33 cellular contexts compared by ENCODE assay signal in genomic region chr1:208509072-208509471, GRCh38.
"Had no signal": no experiment of that assay in that cellular context is flagged by ENCODE, and none has a peak within 500 bp of the region (broad histone marks: within the 10 kb centered on the region; RNA-seq: fewer than 3 reads in every experiment).

No MANE protein-coding gene starts in this region.

- H3K27ac ChIP-seq: brain microvascular endothelial cell, PC-9, RWPE1, WERI-Rb-1 had no signal

- DNase-seq: activated CD4-positive, alpha-beta memory T cell treated with anti-CD3 and anti-CD28 coated beads for 36 hours; activated CD4-positive, alpha-beta T cell treated with anti-CD3 and anti-CD28 coated beads, Interleukin-2, amount 50 U/mL, for 1 hour; activated CD8-positive, alpha-beta memory T cell treated with anti-CD3 and anti-CD28 coated beads, Interleukin-2, amount 50 U/mL, for 4 hours; activated effector memory CD4-positive, alpha-beta T cell treated with Interleukin-2 at 50 U/mL for 16 hours; activated naive CD4-positive, alpha-beta T cell treated with anti-CD3 and anti-CD28 coated beads, Interleukin-2, amount 10 ng/mL, durations not matched to agents 7 days and 5 days; activated naive CD8-positive, alpha-beta T cell treated with anti-CD3 and anti-CD28 coated beads for 36 hours; activated T-cell treated with anti-CD3 and anti-CD28 coated beads for 4 hours; activated T-cell treated with anti-CD3 and anti-CD28 coated beads, Interleukin-2, amount 50 U/mL, for 4 hours; amniotic stem cell; aorta; brain microvascular endothelial cell; central memory CD4-positive, alpha-beta T cell; IMR-90; NCI-H1436 treated with DMSO at 0.1 percent for 48 hours; NCI-H1694 treated with DMSO at 0.1 percent for 48 hours; NCI-H2029; NCI-H2107; NCI-H226; NCI-H446 treated with DMSO at 0.1 percent for 48 hours; NCI-H526; NCI-H82; NK-92 treated with Interleukin-12 subunit alpha and Interleukin-12 subunit beta, amount 100 ng/mL, for 24 hours; PC-9; SIG-M5; SW 1271; T-helper 1 cell; T-helper 2 cell; T-helper 9 cell; WERI-Rb-1 had no signal

- FAIRE-seq: colon, K562, RCC 7860 had no signal
